1 cellular context compared by ENCODE assay signal in the genomic region with DNA sequence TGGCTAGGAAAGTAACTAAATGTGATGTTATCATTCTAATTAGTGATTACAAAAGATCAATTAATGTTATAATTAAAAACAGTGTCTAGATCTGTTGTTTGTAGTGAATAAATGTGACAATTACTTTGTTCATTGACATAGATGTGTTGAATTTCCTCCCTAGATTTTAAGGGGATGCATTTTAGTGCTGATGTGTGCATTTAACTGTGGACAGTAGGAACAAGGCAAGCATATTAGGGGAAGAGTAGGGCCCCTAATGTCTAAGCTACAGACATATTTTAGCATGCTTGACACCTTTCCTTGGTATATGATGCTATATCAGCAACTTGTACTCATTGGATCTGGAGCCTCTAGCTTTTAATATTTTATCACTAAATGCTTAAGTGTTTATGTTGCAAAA.
A peak's percentile ranks its signal among the peaks of the same experiment; 100 is the strongest.
TF ChIP-seq lines count a peak whose summit lies in the region.

No MANE protein-coding gene starts in this region.

TF ChIP-seq in HepG2, 621 proteins besides CTCF, POLR2A, EP300 and RAD21 (continued from another document):
- TF ChIP-seq, protein P1, sequence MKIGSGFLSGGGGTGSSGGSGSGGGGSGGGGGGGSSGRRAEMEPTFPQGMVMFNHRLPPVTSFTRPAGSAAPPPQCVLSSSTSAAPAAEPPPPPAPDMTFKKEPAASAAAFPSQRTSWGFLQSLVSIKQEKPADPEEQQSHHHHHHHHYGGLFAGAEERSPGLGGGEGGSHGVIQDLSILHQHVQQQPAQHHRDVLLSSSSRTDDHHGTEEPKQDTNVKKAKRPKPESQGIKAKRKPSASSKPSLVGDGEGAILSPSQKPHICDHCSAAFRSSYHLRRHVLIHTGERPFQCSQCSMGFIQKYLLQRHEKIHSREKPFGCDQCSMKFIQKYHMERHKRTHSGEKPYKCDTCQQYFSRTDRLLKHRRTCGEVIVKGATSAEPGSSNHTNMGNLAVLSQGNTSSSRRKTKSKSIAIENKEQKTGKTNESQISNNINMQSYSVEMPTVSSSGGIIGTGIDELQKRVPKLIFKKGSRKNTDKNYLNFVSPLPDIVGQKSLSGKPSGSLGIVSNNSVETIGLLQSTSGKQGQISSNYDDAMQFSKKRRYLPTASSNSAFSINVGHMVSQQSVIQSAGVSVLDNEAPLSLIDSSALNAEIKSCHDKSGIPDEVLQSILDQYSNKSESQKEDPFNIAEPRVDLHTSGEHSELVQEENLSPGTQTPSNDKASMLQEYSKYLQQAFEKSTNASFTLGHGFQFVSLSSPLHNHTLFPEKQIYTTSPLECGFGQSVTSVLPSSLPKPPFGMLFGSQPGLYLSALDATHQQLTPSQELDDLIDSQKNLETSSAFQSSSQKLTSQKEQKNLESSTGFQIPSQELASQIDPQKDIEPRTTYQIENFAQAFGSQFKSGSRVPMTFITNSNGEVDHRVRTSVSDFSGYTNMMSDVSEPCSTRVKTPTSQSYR (CRISPR knock-in tag; IDR thresholded peaks at IDR 0.05; ENCODE audit: borderline replicate concordance), result no peak
- TF ChIP-seq RAD51 (IDR thresholded peaks at IDR 0.05; ENCODE audit: borderline replicate concordance) (no peak), TBX3 (IDR thresholded peaks at IDR 0.05; ENCODE audit: borderline replicate concordance) (no peak), MAFK (conservative IDR thresholded peaks at IDR 0.05 in 1 of 2, IDR thresholded peaks at IDR 0.05 in 1 of 2; ENCODE audit: low read length in 2 of 2) (peak; percentile 50 to 79; a peak in 3 of 4 replicates), SUZ12 (IDR thresholded peaks at IDR 0.05; ENCODE audit: low read depth, low read length) (no peak), HNRNPUL1 (IDR thresholded peaks at IDR 0.05; ENCODE audit: low read depth, low read length) (no peak), CREM (IDR thresholded peaks at IDR 0.05) (no peak), CREM (CRISPR knock-in tag; IDR thresholded peaks at IDR 0.05) (no peak), ARNT2 (CRISPR knock-in tag; IDR thresholded peaks at IDR 0.05; ENCODE audit: low read depth) (no peak)
